Comparison of ENCODE assay signal across 1 cellular context in the genomic region with DNA sequence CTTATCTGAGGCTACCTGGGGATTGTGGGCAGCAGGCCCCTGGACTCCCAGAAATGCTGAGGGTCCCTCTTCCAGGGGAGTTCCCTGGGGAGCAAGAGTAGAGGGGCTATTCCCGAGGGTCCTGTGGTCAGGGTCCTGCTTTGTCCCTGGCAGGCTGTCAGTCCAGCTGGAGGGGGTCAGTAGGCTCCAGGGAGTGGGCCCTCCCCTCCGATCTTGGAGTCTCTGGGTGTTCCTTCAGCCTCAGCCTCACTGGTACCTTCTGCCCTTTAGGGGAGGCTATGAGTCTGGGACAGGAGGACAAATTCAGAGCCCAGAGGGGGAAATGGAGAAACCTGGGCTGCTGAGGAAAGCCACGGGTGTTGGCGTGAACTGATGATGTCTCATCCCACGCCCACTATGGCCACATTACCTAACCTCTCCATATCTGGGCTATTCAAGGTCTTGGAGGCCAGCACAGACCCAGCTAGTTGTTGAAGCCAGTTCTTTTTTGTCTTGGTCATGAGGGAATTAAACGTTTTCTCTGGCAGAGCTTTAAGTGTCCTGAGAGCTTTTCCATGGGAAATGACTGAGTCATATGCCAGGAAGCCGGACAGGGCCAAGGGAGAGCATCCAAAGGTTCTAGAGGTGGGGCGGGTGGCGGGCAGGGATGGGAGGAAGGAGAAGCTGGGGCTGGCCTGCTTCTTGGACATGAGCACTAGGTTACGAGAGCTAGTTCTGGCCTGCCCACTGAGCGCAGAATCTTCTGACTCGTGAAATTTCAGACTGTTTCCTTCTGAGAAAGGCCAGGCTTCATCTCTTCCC.
TF ChIP-seq lines count a peak whose summit lies in the region.

No MANE protein-coding gene starts in this region.

TF ChIP-seq in SK-N-SH, 30 proteins besides CTCF, POLR2A, EP300 and RAD21:
- TF ChIP-seq RCOR1 (IDR thresholded peaks at IDR 0.05; ENCODE audit: low read length), result no peak
- TF ChIP-seq CHD2 (IDR thresholded peaks at IDR 0.05; ENCODE audit: low read length, partially characterized antibody), result no peak
- TF ChIP-seq PBX3 (IDR thresholded peaks at IDR 0.05), result no peak
- no peak for TF ChIP-seq RFX5 (IDR thresholded peaks at IDR 0.05; ENCODE audit: low read length)
- TF ChIP-seq ZBTB33 (IDR thresholded peaks at IDR 0.05; ENCODE audit: borderline replicate concordance, low read depth), result no peak
- TF ChIP-seq GATA2 (CRISPR knock-in tag; IDR thresholded peaks at IDR 0.05), result no peak
- no peak for TF ChIP-seq FOSL2 (IDR thresholded peaks at IDR 0.05; ENCODE audit: borderline replicate concordance, low read depth)
- TF ChIP-seq SIN3A (IDR thresholded peaks at IDR 0.05; ENCODE audit: borderline replicate concordance, low read depth, low read length), result no peak
- no peak for TF ChIP-seq MXI1 (IDR thresholded peaks at IDR 0.05; ENCODE audit: low read depth, low read length)
- TF ChIP-seq, protein P1, sequence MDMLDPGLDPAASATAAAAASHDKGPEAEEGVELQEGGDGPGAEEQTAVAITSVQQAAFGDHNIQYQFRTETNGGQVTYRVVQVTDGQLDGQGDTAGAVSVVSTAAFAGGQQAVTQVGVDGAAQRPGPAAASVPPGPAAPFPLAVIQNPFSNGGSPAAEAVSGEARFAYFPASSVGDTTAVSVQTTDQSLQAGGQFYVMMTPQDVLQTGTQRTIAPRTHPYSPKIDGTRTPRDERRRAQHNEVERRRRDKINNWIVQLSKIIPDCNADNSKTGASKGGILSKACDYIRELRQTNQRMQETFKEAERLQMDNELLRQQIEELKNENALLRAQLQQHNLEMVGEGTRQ (IDR thresholded peaks at IDR 0.05; ENCODE audit: borderline replicate concordance, low read depth, low read length), result no peak
